8 cellular contexts compared by ENCODE assay signal in the genomic region with DNA sequence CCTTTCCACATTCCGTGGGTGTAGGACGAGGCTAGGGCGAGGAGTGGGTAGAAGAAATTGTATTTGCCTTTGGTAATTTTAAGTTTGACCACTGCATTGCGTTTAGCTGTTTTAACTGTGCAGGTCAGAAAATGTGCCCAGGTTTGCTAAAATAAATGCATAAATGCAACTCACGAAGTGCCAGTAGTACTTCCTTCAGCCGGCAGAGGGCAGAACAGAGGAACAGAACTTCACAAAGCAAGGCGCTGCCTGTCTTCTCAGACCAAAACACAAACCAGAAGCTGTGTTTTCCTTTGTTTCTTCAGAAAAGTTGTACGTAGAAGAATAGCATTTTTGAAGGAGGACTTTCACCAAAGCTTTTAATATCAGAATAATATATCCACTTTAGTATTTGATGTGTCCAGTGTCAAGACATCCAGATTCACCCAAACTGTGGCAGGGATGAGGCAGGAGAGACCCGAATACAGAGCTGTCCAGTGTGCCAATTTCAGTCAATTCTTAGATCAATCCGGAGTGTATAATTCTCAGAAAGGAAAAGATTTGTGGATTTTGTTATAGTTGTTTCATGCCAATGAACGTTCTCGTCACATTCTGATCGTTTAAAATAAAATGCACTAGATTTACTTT.
A peak's percentile ranks its signal among the peaks of the same experiment; 100 is the strongest.
DNase-seq lines count a peak whose midpoint lies in the region; ATAC-seq and TF ChIP-seq lines count a peak whose summit lies in the region.

No MANE protein-coding gene starts in this region.

- in situ Hi-C loops in astrocyte of the spinal cord (cut with HindIII; ENCODE audit: low sequenced_read_pairs), result no loop called here

- H3K4me3 ChIP-seq in Jurkat, Clone E6-1 (ENCODE audit: low read length), result no peak overlapping the region
- peak overlapping the region; percentile 12 for H3K4me3 ChIP-seq in astrocyte of the spinal cord (ENCODE audit: low read depth, low read length)

- peak; percentile 68 for ATAC-seq in GM19328 (IDR thresholded peaks at IDR 0.05; ENCODE audit: unreplicated experiment)
- peak in 2 of 4 experiments; percentile 45 to 61 for ATAC-seq in T-cell (replicated peaks in 1 of 4)
- ATAC-seq in GM21619 (IDR thresholded peaks at IDR 0.05; ENCODE audit: unreplicated experiment), result no peak

- peak; percentile 82 for TF ChIP-seq CTCF in astrocyte of the spinal cord (IDR thresholded peaks at IDR 0.05; ENCODE audit: low read depth, low read length)

- peak; percentile 77 for DNase-seq in COLO668 (lab: John Stamatoyannopoulos, UW; ENCODE audit: unreplicated experiment)
- DNase-seq in Jurkat, Clone E6-1 (ENCODE audit: low read depth, low spot score), result peak; percentile 55
- DNase-seq in T-cell, result peak in 32 of 34 experiments; percentile 3 to 48 (median 26)
- peak; percentile 75 for DNase-seq in astrocyte of the spinal cord (ENCODE audit: low read depth, low spot score)
- DNase-seq in iPS-NIHi11 (ENCODE audit: low spot score), result peak; percentile 54
- peak; percentile 35 to 63 (median 46) for DNase-seq in stimulated activated CD4-positive, alpha-beta T cell treated with anti-CD3 and anti-CD28 coated beads, Interleukin-12 subunit alpha, Interleukin-12 subunit beta, amount 100 ng/mL, for 48 hours (ENCODE audit: low read depth in 2 of 3, low spot score in 1 of 3)

- no peak overlapping the region for H3K4me3 Mint-ChIP-seq in T-cell

- no peaks in the 10 kb centered on the region for H3K9me3 Mint-ChIP-seq in T-cell

- H3K27me3 Mint-ChIP-seq in T-cell, result peaks cover 3 to 4% of the 10 kb centered on the region in 2 donors

- POLR2A ChIA-PET in T-cell (lab: Charles Lee), result no interaction called here

- H3K27ac Mint-ChIP-seq in T-cell, result no peak overlapping the region

- no peaks in the 10 kb centered on the region for H3K36me3 Mint-ChIP-seq in T-cell

- H3K4me1 Mint-ChIP-seq in T-cell, result peaks cover 0 to 2% (median 0%) of the 10 kb centered on the region in 3 donors

- CTCF ChIA-PET in T-cell (lab: Charles Lee), result interaction anchor here (0.6 to 2.4 kb wide), 12 partner anchors 11 to 1260 kb away, joined by 3 to 22 read pairs (median 7); no protein-coding TSS in a partner anchor

Comparison
In these comparisons a context has a peak if more than half of its experiments do, and no peak if none do; other contexts are left out.
1. DNase-seq: peak in every context shown above with its lines; median percentile 77 in COLO668; 75 in astrocyte of the spinal cord; 55 in Jurkat, Clone E6-1; 54 in iPS-NIHi11; 46 in stimulated activated CD4-positive, alpha-beta T cell treated with anti-CD3 and anti-CD28 coated beads, Interleukin-12 subunit alpha, Interleukin-12 subunit beta, amount 100 ng/mL, for 48 hours; 26 in T-cell.